Comparison of ENCODE assay signal across 17 cellular contexts in the genomic region with DNA sequence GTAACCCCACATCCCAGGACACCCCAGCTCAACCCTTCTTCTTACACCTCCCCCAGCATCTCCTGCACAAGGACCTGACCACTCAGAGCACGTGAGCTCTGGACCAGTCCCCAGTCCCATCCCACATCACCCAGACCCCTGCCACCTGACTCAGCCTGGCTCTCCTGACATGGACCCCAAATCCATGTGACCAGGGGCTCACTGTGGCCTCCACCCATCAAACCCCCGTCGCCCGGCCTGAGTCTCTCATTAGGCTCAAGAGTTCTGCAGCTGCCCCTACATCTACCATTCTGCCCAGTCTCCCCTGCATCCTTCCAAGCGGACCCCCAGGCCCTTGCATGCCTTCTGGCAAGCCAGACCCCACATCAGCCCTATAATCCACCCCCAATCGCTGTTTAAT. TPM values are rescaled to one million over a fixed set of nuclear protein-coding genes. Genes with fewer than 3 reads are reported as not detected.
A peak's percentile ranks its signal among the peaks of the same experiment; 100 is the strongest.
DNase-seq lines count a peak whose midpoint lies in the region; ATAC-seq and TF ChIP-seq lines count a peak whose summit lies in the region.
"Had no signal": no experiment of that assay in that cellular context is flagged by ENCODE, and none has a peak within 500 bp of the region (broad histone marks: within the 10 kb centered on the region; RNA-seq: fewer than 3 reads in every experiment).

No MANE protein-coding gene starts in this region.

- peak overlapping the region; percentile 90 for H2AK5ac ChIP-seq in mesenchymal stem cell (ENCODE audit: low read length, severe bottlenecking)

- H3K36me3 ChIP-seq in right atrium auricular region (no peaks in the 10 kb centered on the region), mesenchymal stem cell (ENCODE audit: control insufficient read depth in 1 of 2, insufficient read depth in 2 of 2, low read depth in 1 of 2, low read length in 2 of 2) (peaks cover 8 to 17% of the 10 kb centered on the region in 2 experiments)
- H3K36me3 ChIP-seq: cardiac muscle cell had no signal

- H2BK12ac ChIP-seq in mesenchymal stem cell (ENCODE audit: low read length in 2 of 2) = peak overlapping the region in 1 of 2 experiments; percentile 79

- H3K36me3 Mint-ChIP-seq in activated CD8-positive, alpha-beta T cell treated with anti-CD3 and anti-CD28 coated beads, Interleukin-2, amount 10 ng/mL, durations not matched to agents 7 days and 5 days (ENCODE audit: low read depth) = peaks cover 31% of the 10 kb centered on the region
- no peaks in the 10 kb centered on the region for H3K36me3 Mint-ChIP-seq in type B pancreatic cell
- H3K36me3 Mint-ChIP-seq: IgD-negative memory B cell had no signal

- H3K27me3 ChIP-seq in right atrium auricular region = peaks cover 0 to 4% of the 10 kb centered on the region in 2 donors
- H3K27me3 ChIP-seq in mesenchymal stem cell (ENCODE audit: control insufficient read depth in 1 of 2, insufficient read depth in 1 of 2, low read length in 2 of 2) = no peaks in the 10 kb centered on the region

- no peak overlapping the region for H3K23ac ChIP-seq in mesenchymal stem cell (ENCODE audit: low read length in 2 of 2)

- CTCF ChIA-PET in activated CD8-positive, alpha-beta T cell treated with anti-CD3 and anti-CD28 coated beads, Interleukin-2, amount 10 ng/mL, durations not matched to agents 7 days and 5 days (lab: Charles Lee) = interaction anchor here (1.0 to 1.5 kb wide), 2 partner anchors 15 to 140 kb away, joined by 3 to 4 read pairs; no protein-coding TSS in a partner anchor

- TF ChIP-seq CTCF in right atrium auricular region (IDR thresholded peaks at IDR 0.05) (no peak), type B pancreatic cell (conservative IDR thresholded peaks at IDR 0.05) (no peak)

- H3K9me3 Mint-ChIP-seq in activated CD8-positive, alpha-beta T cell treated with anti-CD3 and anti-CD28 coated beads, Interleukin-2, amount 10 ng/mL, durations not matched to agents 7 days and 5 days (ENCODE audit: insufficient read depth) = no peaks in the 10 kb centered on the region
- H3K9me3 Mint-ChIP-seq in type B pancreatic cell = no peaks in the 10 kb centered on the region
- H3K9me3 Mint-ChIP-seq: IgD-negative memory B cell had no signal

- no peak overlapping the region for H4K91ac ChIP-seq in mesenchymal stem cell (ENCODE audit: low read length)

- H2BK120ac ChIP-seq in mesenchymal stem cell (ENCODE audit: low read depth, low read length) = no peak overlapping the region

- H3K79me1 ChIP-seq in mesenchymal stem cell (replicated peaks; ENCODE audit: low read length, poor library complexity, severe bottlenecking) = no peaks in the 10 kb centered on the region

- no peak overlapping the region for H2BK5ac ChIP-seq in mesenchymal stem cell (ENCODE audit: low read depth, low read length, poor library complexity, severe bottlenecking)

- peaks cover 79% of the 10 kb centered on the region for H3K4me1 Mint-ChIP-seq in activated CD8-positive, alpha-beta T cell treated with anti-CD3 and anti-CD28 coated beads, Interleukin-2, amount 10 ng/mL, durations not matched to agents 7 days and 5 days (ENCODE audit: low read depth)
- H3K4me1 Mint-ChIP-seq in type B pancreatic cell (ENCODE audit: unreplicated experiment) = peaks cover 32% of the 10 kb centered on the region

- H3K27ac Mint-ChIP-seq in activated CD8-positive, alpha-beta T cell treated with anti-CD3 and anti-CD28 coated beads, Interleukin-2, amount 10 ng/mL, durations not matched to agents 7 days and 5 days = peak overlapping the region; percentile 98
- peak overlapping the region; percentile 25 for H3K27ac Mint-ChIP-seq in type B pancreatic cell

- H2AFZ ChIP-seq in mesenchymal stem cell (ENCODE audit: low read depth, low read length) = no peak overlapping the region

- no peak for ATAC-seq in activated CD8-positive, alpha-beta T cell treated with anti-CD3 and anti-CD28 coated beads, Interleukin-2, amount 10 ng/mL, durations not matched to agents 7 days and 5 days
- ATAC-seq in HG03175 (IDR thresholded peaks at IDR 0.05; ENCODE audit: unreplicated experiment) = no peak
- no peak for ATAC-seq in HG03135 (IDR thresholded peaks at IDR 0.05; ENCODE audit: unreplicated experiment)

- intact Hi-C loops in cardiac septum (cut with DNase I) = no loop called here

- H3K4ac ChIP-seq in mesenchymal stem cell (ENCODE audit: low read depth in 1 of 2, low read length in 2 of 2) = no peak overlapping the region

- H3K4me3 ChIP-seq in right atrium auricular region = peak overlapping the region in 1 of 2 donors; percentile 5
- H3K4me3 ChIP-seq in mesenchymal stem cell (ENCODE audit: insufficient read depth in 1 of 2, low read depth in 1 of 2, low read length in 2 of 2) = peak overlapping the region in 1 of 2 experiments; percentile 63
- H3K4me3 ChIP-seq: cardiac muscle cell had no signal

- H3K27me3 Mint-ChIP-seq in activated CD8-positive, alpha-beta T cell treated with anti-CD3 and anti-CD28 coated beads, Interleukin-2, amount 10 ng/mL, durations not matched to agents 7 days and 5 days (ENCODE audit: low read depth) = no peaks in the 10 kb centered on the region
- H3K27me3 Mint-ChIP-seq in type B pancreatic cell = peaks cover 17% of the 10 kb centered on the region

- H3K9ac ChIP-seq in mesenchymal stem cell (ENCODE audit: low read length) = peak overlapping the region; percentile 60

- H3K4me3 Mint-ChIP-seq in activated CD8-positive, alpha-beta T cell treated with anti-CD3 and anti-CD28 coated beads, Interleukin-2, amount 10 ng/mL, durations not matched to agents 7 days and 5 days = peak overlapping the region; percentile 99
- peak overlapping the region; percentile 74 for H3K4me3 Mint-ChIP-seq in type B pancreatic cell

- H3K9me3 ChIP-seq in right atrium auricular region = no peaks in the 10 kb centered on the region
- H3K9me3 ChIP-seq in mesenchymal stem cell (ENCODE audit: control insufficient read depth, low read length) = no peaks in the 10 kb centered on the region

- DNase-seq in right atrium auricular region (ENCODE audit: low spot score) = no peak
- DNase-seq in cardiac septum (ENCODE audit: low spot score) = no peak
- DNase-seq in activated CD8-positive, alpha-beta T cell treated with anti-CD3 and anti-CD28 coated beads, Interleukin-2, amount 10 ng/mL, durations not matched to agents 7 days and 5 days = no peak
- DNase-seq in mesenchymal stem cell = no peak
- DNase-seq in type B pancreatic cell (ENCODE audit: extremely low spot score, unreplicated experiment) = no peak
- no peak for DNase-seq in DMS79 (lab: John Stamatoyannopoulos, UW)
- DNase-seq: GDM1, midbrain, NCI-H1417, NCI-H226, WERI-Rb-1 had no signal

- peaks cover 0 to 41% of the 10 kb centered on the region in 2 donors for H3K4me1 ChIP-seq in right atrium auricular region
- peaks cover 77% of the 10 kb centered on the region for H3K4me1 ChIP-seq in mesenchymal stem cell (ENCODE audit: control insufficient read depth, insufficient read depth, low read depth, low read length)

- H3K27ac ChIP-seq in right atrium auricular region (peak overlapping the region; percentile 10 to 44), mesenchymal stem cell (ENCODE audit: low read length, poor library complexity, severe bottlenecking) (peak overlapping the region; percentile 98)
- H3K27ac ChIP-seq: cardiac muscle cell, WERI-Rb-1 had no signal

- H3K14ac ChIP-seq in mesenchymal stem cell (ENCODE audit: low read length in 2 of 2) = no peak overlapping the region

- H4K8ac ChIP-seq in mesenchymal stem cell (ENCODE audit: low read length) = no peak overlapping the region

- WGBS in mesenchymal stem cell = 91% methylated on average over 6 of the region's 6 CpGs

- no peak overlapping the region for H2BK15ac ChIP-seq in mesenchymal stem cell (ENCODE audit: low read depth, poor library complexity, severe bottlenecking)

- H3K18ac ChIP-seq in mesenchymal stem cell (ENCODE audit: low read depth in 1 of 2, low read length in 2 of 2) = no peak overlapping the region

- POLR2A ChIA-PET in activated CD8-positive, alpha-beta T cell treated with anti-CD3 and anti-CD28 coated beads, Interleukin-2, amount 10 ng/mL, durations not matched to agents 7 days and 5 days (lab: Charles Lee) = interaction anchor here (0.7 kb wide), 1 partner anchor 140 kb away, joined by 4 read pairs; no protein-coding TSS in a partner anchor

- no peak overlapping the region for H3K4me2 ChIP-seq in mesenchymal stem cell (ENCODE audit: low read length, poor library complexity, severe bottlenecking)

RNA-seq across cellular contexts. Expression of gene LIF, which starts 1.9 kb away (rescaled TPM):
- total RNA-seq in right atrium auricular region (1 to 10 TPM in 1 of 2 donors, under 1 TPM in 1; 0.79 to 8.9 TPM), cardiac septum (0.78 TPM), type B pancreatic cell (ENCODE audit: low replicate concordance) (3.8 and 9.8 TPM in 2 replicates)
- total RNA-seq in activated CD8-positive, alpha-beta T cell treated with anti-CD3 and anti-CD28 coated beads, Interleukin-2, amount 10 ng/mL, durations not matched to agents 7 days and 5 days = 100 to 1,000 TPM; 532 to 569 TPM
- 10.2 TPM for polyA plus RNA-seq in mesenchymal stem cell (2013, experiment 1 of 2)
- polyA plus RNA-seq in mesenchymal stem cell (2013, experiment 2 of 2) = 9.7 TPM
- polyA plus RNA-seq: CD14-positive monocyte, IgD-negative memory B cell had no signal

RNA-seq across cellular contexts. Expression of gene OSM, which starts 18.2 kb away (rescaled TPM):
- total RNA-seq in right atrium auricular region (1 to 10 TPM in 1 of 2 donors, under 1 TPM in 1; 0.63 to 1.6 TPM), cardiac septum (0.32 TPM), type B pancreatic cell (ENCODE audit: low replicate concordance) (not detected in 2 replicates)
- 100 to 1,000 TPM; 135 to 140 TPM for total RNA-seq in activated CD8-positive, alpha-beta T cell treated with anti-CD3 and anti-CD28 coated beads, Interleukin-2, amount 10 ng/mL, durations not matched to agents 7 days and 5 days
- polyA plus RNA-seq in mesenchymal stem cell (2013, experiment 1 of 2) = not detected
- not detected for polyA plus RNA-seq in mesenchymal stem cell (2013, experiment 2 of 2)
- total RNA-seq: cardiac muscle cell, SK-MEL-5 had no signal
- polyA plus RNA-seq: cardiac muscle cell had no signal

RNA-seq across cellular contexts. Expression of gene CASTOR1, which starts 40.8 kb away (rescaled TPM):
- 10 to 100 TPM in 1 of 2 donors, 1 to 10 TPM in 1; 8.1 to 12.5 TPM for total RNA-seq in right atrium auricular region
- 5.0 TPM for total RNA-seq in cardiac septum
- total RNA-seq in activated CD8-positive, alpha-beta T cell treated with anti-CD3 and anti-CD28 coated beads, Interleukin-2, amount 10 ng/mL, durations not matched to agents 7 days and 5 days = 10 to 100 TPM; 24.5 to 25.4 TPM
- polyA plus RNA-seq in mesenchymal stem cell (2013, experiment 1 of 2) = 9.7 TPM
- 8.7 TPM for polyA plus RNA-seq in mesenchymal stem cell (2013, experiment 2 of 2)
- 11.4 TPM in 2 replicates for total RNA-seq in type B pancreatic cell (ENCODE audit: low replicate concordance)

Comparison
In these comparisons a context has a peak if more than half of its experiments do, and no peak if none do; other contexts are left out.
1. RNA of gene LIF, which starts 1.9 kb away (total RNA-seq): 532 to 569 TPM in activated CD8-positive, alpha-beta T cell treated with anti-CD3 and anti-CD28 coated beads, Interleukin-2, amount 10 ng/mL, durations not matched to agents 7 days and 5 days; 0.79 to 8.9 TPM in right atrium auricular region, 3.8 to 9.8 TPM in type B pancreatic cell and 0.78 TPM in cardiac septum (single experiment); every median in the first group is over 10 times any median in the second.
2. RNA of gene OSM, which starts 18.2 kb away (total RNA-seq): 135 to 140 TPM in activated CD8-positive, alpha-beta T cell treated with anti-CD3 and anti-CD28 coated beads, Interleukin-2, amount 10 ng/mL, durations not matched to agents 7 days and 5 days; 0.63 to 1.6 TPM in right atrium auricular region, 0.32 TPM in cardiac septum (single experiment) and not detected in type B pancreatic cell; every median in the first group is over 10 times any median in the second.